In genomic region chr5:157106668-157107461, GRCh38 we compare ENCODE assay signal across 10 cellular contexts. TPM values are rescaled to one million over a fixed set of nuclear protein-coding genes. Genes with fewer than 3 reads are reported as not detected.
DNase-seq lines count a peak whose midpoint lies in the region; ATAC-seq and TF ChIP-seq lines count a peak whose summit lies in the region.
"Had no signal": no experiment of that assay in that cellular context is flagged by ENCODE, and none has a peak within 500 bp of the region (broad histone marks: within the 10 kb centered on the region; RNA-seq: fewer than 3 reads in every experiment).

No MANE protein-coding gene starts in this region.

- peaks cover 24% of the 10 kb centered on the region for H3K4me1 Mint-ChIP-seq in T-helper 17 cell

- peak overlapping the region; percentile 25 for H3K4me3 ChIP-seq in left ventricle myocardium inferior

- no peak for TF ChIP-seq CTCF in left ventricle myocardium inferior (IDR thresholded peaks at IDR 0.05; ENCODE audit: borderline replicate concordance)

- H3K27ac Mint-ChIP-seq in T-helper 17 cell = peak overlapping the region; percentile 56

- H3K9me3 ChIP-seq in T-helper 17 cell (ENCODE audit: control insufficient read depth, low read length, poor library complexity, severe bottlenecking) (no peaks in the 10 kb centered on the region), left ventricle myocardium inferior (replicated peaks) (no peaks in the 10 kb centered on the region)

- H3K36me3 ChIP-seq in left ventricle myocardium inferior = no peaks in the 10 kb centered on the region

- no peaks in the 10 kb centered on the region for H3K27me3 ChIP-seq in left ventricle myocardium inferior (ENCODE audit: low read depth)

- intact Hi-C loops in left ventricle myocardium inferior (cut with micrococcal nuclease) = no loop called here

- H3K27ac ChIP-seq in left ventricle myocardium inferior (replicated peaks) = peak overlapping the region; percentile 3
- H3K27ac ChIP-seq in substantia nigra (ENCODE audit: low read depth, low read length, poor library complexity, severe bottlenecking) = peak overlapping the region; percentile 47

- ATAC-seq in T-helper 17 cell = no peak
- ATAC-seq in HG03196 (IDR thresholded peaks at IDR 0.05; ENCODE audit: unreplicated experiment) = no peak
- ATAC-seq: HCT116 had no signal

- DNase-seq in activated CD8-positive, alpha-beta memory T cell treated with anti-CD3 and anti-CD28 coated beads, Interleukin-2, amount 50 U/mL, for 48 hours = peak; percentile 64
- DNase-seq in activated CD8-positive, alpha-beta memory T cell treated with anti-CD3 and anti-CD28 coated beads for 24 hours = no peak
- DNase-seq in T-helper 17 cell = no peak
- DNase-seq in left ventricle myocardium inferior = peak; percentile 44
- DNase-seq in substantia nigra (lab: John Stamatoyannopoulos, UW) = peak in 7 of 49 donors; percentile 1 to 27 (median 9)
- DNase-seq in NCI-H1048 (lab: John Stamatoyannopoulos, UW) = no peak
- DNase-seq in DMS 273 treated with DMSO at 0.1 percent for 48 hours (lab: John Stamatoyannopoulos, UW) = no peak
- DNase-seq: activated effector memory CD4-positive, alpha-beta T cell treated with anti-CD3 and anti-CD28 coated beads, Interleukin-2, amount 50 U/mL, for 16 hours had no signal

- H3K4me3 Mint-ChIP-seq in T-helper 17 cell = no peak overlapping the region

- H3K4me1 ChIP-seq in left ventricle myocardium inferior = peaks cover 8% of the 10 kb centered on the region

- peaks cover 2% of the 10 kb centered on the region for H3K36me3 Mint-ChIP-seq in T-helper 17 cell (ENCODE audit: low read depth)

- H3K27me3 Mint-ChIP-seq in T-helper 17 cell = no peaks in the 10 kb centered on the region

RNA-seq across cellular contexts. Expression of gene HAVCR2, which starts 2.0 kb away (rescaled TPM):
- total RNA-seq in T-helper 17 cell (1 to 10 TPM; 2.3 to 2.7 TPM), left ventricle myocardium inferior (3.1 TPM)

RNA-seq across cellular contexts. Expression of gene MED7, which starts 35.8 kb away (rescaled TPM):
- total RNA-seq in T-helper 17 cell (1 to 10 TPM; 6.3 to 7.8 TPM), left ventricle myocardium inferior (10.3 TPM)

RNA-seq across cellular contexts. Expression of gene HAVCR1, which starts 47.9 kb away (rescaled TPM):
- total RNA-seq in T-helper 17 cell (1 to 10 TPM; 1.1 to 1.4 TPM), left ventricle myocardium inferior (not detected)

RNA-seq across cellular contexts. Expression of gene GARIN3, which starts 59.2 kb away (rescaled TPM):
- total RNA-seq in T-helper 17 cell = not detected
- not detected for total RNA-seq in left ventricle myocardium inferior

Comparison
In these comparisons a context has a peak if more than half of its experiments do, and no peak if none do; other contexts are left out.
1. DNase-seq: peak in activated CD8-positive, alpha-beta memory T cell treated with anti-CD3 and anti-CD28 coated beads, Interleukin-2, amount 50 U/mL, for 48 hours (single experiment) and left ventricle myocardium inferior (single experiment); none in activated CD8-positive, alpha-beta memory T cell treated with anti-CD3 and anti-CD28 coated beads for 24 hours (single experiment), T-helper 17 cell (0 of 3), NCI-H1048 (single experiment) and DMS 273 treated with DMSO at 0.1 percent for 48 hours (single experiment).